ENCODE assay signal across 27 cellular contexts in genomic region chr10:87551324-87551723, GRCh38.
"Had no signal": no experiment of that assay in that cellular context is flagged by ENCODE, and none has a peak within 500 bp of the region (broad histone marks: within the 10 kb centered on the region; RNA-seq: fewer than 3 reads in every experiment).

No MANE protein-coding gene starts in this region.

- H3K27ac Mint-ChIP-seq: activated naive CD4-positive, alpha-beta T cell treated with anti-CD3 and anti-CD28 coated beads, Interleukin-2, amount 10 ng/mL, durations not matched to agents 7 days and 5 days had no signal

- ATAC-seq: left lung; naive thymus-derived CD4-positive, alpha-beta T cell had no signal

- DNase-seq: activated CD4-positive, alpha-beta T cell treated with anti-CD3 and anti-CD28 coated beads for 1 hour; activated CD4-positive, alpha-beta T cell treated with anti-CD3 and anti-CD28 coated beads, Interleukin-2, amount 50 U/mL, for 4 hours; activated CD8-positive, alpha-beta memory T cell treated with anti-CD3 and anti-CD28 coated beads, Interleukin-2, amount 50 U/mL, for 48 hours; activated effector memory CD4-positive, alpha-beta T cell treated with anti-CD3 and anti-CD28 coated beads, Interleukin-2, amount 50 U/mL, for 16 hours; activated naive CD4-positive, alpha-beta T cell treated with anti-CD3 and anti-CD28 coated beads, Interleukin-2, amount 10 ng/mL, durations not matched to agents 7 days and 5 days; activated T-cell treated with anti-CD3 and anti-CD28 coated beads, Interleukin-2, amount 50 U/mL, for 48 hours; aorta; brain microvascular endothelial cell; central memory CD4-positive, alpha-beta T cell; dermis blood vessel endothelial cell; effector CD8-positive, alpha-beta T cell; foreskin melanocyte; glutamatergic neuron; immature natural killer cell; kidney glomerular epithelial cell; left lung; naive thymus-derived CD4-positive, alpha-beta T cell; occipital lobe; retina; stimulated activated CD4-positive, alpha-beta T cell treated with anti-CD3 and anti-CD28 coated beads, Interleukin-4, amount 100 ng/mL, for 4 hours; stomach; T-helper 9 cell had no signal

- H3K4me3 ChIP-seq: hepatocyte, left lung, lung, stomach, suprapubic skin, tibial nerve had no signal

- H3K9me3 Mint-ChIP-seq: activated naive CD4-positive, alpha-beta T cell treated with anti-CD3 and anti-CD28 coated beads, Interleukin-2, amount 10 ng/mL, durations not matched to agents 7 days and 5 days; immature natural killer cell; neural crest cell had no signal

- H3K4me3 Mint-ChIP-seq: activated naive CD4-positive, alpha-beta T cell treated with anti-CD3 and anti-CD28 coated beads, Interleukin-2, amount 10 ng/mL, durations not matched to agents 7 days and 5 days; immature natural killer cell; neural crest cell had no signal
